In genomic region chr16:28052274-28053128, GRCh38 we compare ENCODE assay signal across 2 cellular contexts.
A peak's percentile ranks its signal among the peaks of the same experiment; 100 is the strongest.
TF ChIP-seq lines count a peak whose summit lies in the region.

No MANE protein-coding gene starts in this region.

TF ChIP-seq in Ishikawa, 13 proteins besides CTCF, POLR2A, EP300 and RAD21 (continued from another document):
- TF ChIP-seq REST (IDR thresholded peaks at IDR 0.05; ENCODE audit: low read depth) (no peak), ZBTB7A (IDR thresholded peaks at IDR 0.05; ENCODE audit: low read depth) (no peak), FOXM1 (IDR thresholded peaks at IDR 0.05; ENCODE audit: borderline replicate concordance, low read depth) (no peak), USF1 (IDR thresholded peaks at IDR 0.05) (peak; percentile 57), NFIC (IDR thresholded peaks at IDR 0.05) (no peak)

TF ChIP-seq in K562, 482 proteins besides CTCF, POLR2A, EP300 and RAD21 (continued from another document):
- TF ChIP-seq YY1 (IDR thresholded peaks at IDR 0.05; ENCODE audit: borderline replicate concordance in 1 of 3, control insufficient read depth in 1 of 3, extremely low read depth in 1 of 3, insufficient read depth in 3 of 3, insufficient read length in 1 of 3, insufficient replicate concordance in 2 of 3, low read depth in 1 of 3, low read length in 2 of 3) (no peak), HLTF (IDR thresholded peaks at IDR 0.05) (no peak)
